ENCODE assay signal across 10 cellular contexts in the genomic region with DNA sequence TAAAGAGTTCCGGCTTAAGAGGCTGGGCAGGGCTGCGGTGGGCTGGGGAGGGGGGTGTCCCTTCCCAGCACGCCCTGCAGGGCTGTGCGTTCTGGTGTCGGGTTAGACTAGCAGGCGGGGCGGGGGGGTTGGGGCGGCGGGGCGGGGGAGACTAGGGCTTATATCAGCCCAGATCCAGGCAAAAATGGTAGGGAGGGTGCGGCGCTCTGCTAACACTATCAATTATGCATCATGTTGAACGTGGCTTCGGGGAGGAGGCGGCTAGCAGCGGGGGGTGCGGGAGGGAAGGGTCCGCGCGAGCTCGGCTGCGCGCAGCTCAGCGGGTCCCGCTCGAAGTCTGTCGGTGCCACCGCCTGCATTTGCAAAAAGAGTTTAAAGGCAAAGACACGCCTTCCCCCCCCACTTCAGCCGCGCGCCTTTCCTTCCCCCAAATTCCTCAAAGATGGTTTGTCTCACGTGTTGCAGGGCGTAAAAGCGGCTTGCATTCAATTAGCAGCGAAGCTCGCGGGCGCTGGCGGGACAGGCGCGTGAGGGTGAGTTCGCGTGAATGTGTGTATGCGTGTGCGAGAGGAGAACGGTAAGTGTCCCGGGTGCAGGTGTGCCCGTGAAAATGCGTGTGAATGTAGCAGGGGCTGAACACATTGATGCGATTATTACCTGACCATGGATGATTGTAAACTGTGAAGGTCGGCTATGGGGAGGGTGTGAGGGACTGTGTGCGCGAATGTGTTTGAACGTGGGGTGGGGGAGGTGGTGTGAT. TPM values are rescaled to one million over a fixed set of nuclear protein-coding genes. Genes with fewer than 3 reads are reported as not detected.
DNase-seq lines count a peak whose midpoint lies in the region; ATAC-seq and TF ChIP-seq lines count a peak whose summit lies in the region.
"Had no signal": no experiment of that assay in that cellular context is flagged by ENCODE, and none has a peak within 500 bp of the region (broad histone marks: within the 10 kb centered on the region; RNA-seq: fewer than 3 reads in every experiment).

ISLR2 (plus strand) TSS at position 498 of the 760 bp plus-strand sequence. CDS start 2,169 bp downstream, outside the sequence.

- H3K27ac ChIP-seq in gastrocnemius medialis, result peak within 1 kb of the TSS in 3 of 4 donors; percentile 4 to 59 (median 40)

- no peak for TF ChIP-seq POLR2A in gastrocnemius medialis (IDR thresholded peaks at IDR 0.05)

- no peaks in the 10 kb centered on the region for H3K9me3 ChIP-seq in gastrocnemius medialis

- ATAC-seq in gastrocnemius medialis, result no peak
- no peak for ATAC-seq in GM18868 (IDR thresholded peaks at IDR 0.05; ENCODE audit: unreplicated experiment)
- ATAC-seq: left colon had no signal

- peaks cover 0 to 19% of the 10 kb centered on the region in 2 donors for H3K4me1 ChIP-seq in gastrocnemius medialis

- H3K4me3 ChIP-seq in fibroblast of the aortic adventitia (ENCODE audit: low read depth, low read length) (peak within 1 kb of the TSS; percentile 41), gastrocnemius medialis (peak within 1 kb of the TSS; percentile 18 to 52 (median 28))

- DNase-seq in NCI-H187 (lab: John Stamatoyannopoulos, UW), result peak; percentile 28 to 32
- no peak for DNase-seq in NCI-H187 treated with DMSO at 0.1 percent for 48 hours (lab: John Stamatoyannopoulos, UW)
- DNase-seq in SK-N-DZ (ENCODE audit: low spot score), result peak; percentile 54
- DNase-seq in fibroblast of the aortic adventitia (ENCODE audit: low read depth), result peak; percentile 29
- DNase-seq in gastrocnemius medialis, result no peak
- DNase-seq in MV-4-11 (lab: John Stamatoyannopoulos, UW), result no peak
- no peak for DNase-seq in NCI-H1105 treated with DMSO at 0.1 percent for 48 hours (lab: John Stamatoyannopoulos, UW)
- DNase-seq: left colon had no signal

- intact Hi-C loops in gastrocnemius medialis (cut with DNase I; ENCODE audit: low total_unique reads), result no loop called here

- peaks cover 68 to 86% (median 77%) of the 10 kb centered on the region in 3 donors for H3K27me3 ChIP-seq in gastrocnemius medialis

- in situ Hi-C loops in gastrocnemius medialis (cut with MboI; ENCODE audit: low sequenced_read_pairs in 4 of 4), result loop anchor here in 1 of 4 donors (10.0 kb wide), 1 partner anchor 175 kb away; no protein-coding TSS in a partner anchor

- TF ChIP-seq CTCF in fibroblast of the aortic adventitia (IDR thresholded peaks at IDR 0.05; ENCODE audit: insufficient read depth, low read length), result no peak
- TF ChIP-seq CTCF in gastrocnemius medialis (IDR thresholded peaks at IDR 0.05 in 4 of 5, conservative IDR thresholded peaks at IDR 0.05 in 1 of 5), result no peak

- no peaks in the 10 kb centered on the region for H3K36me3 ChIP-seq in gastrocnemius medialis

RNA-seq across cellular contexts. Expression of gene ISLR2, which starts in this region (rescaled TPM):
- 6.1 and 7.2 TPM in 2 replicates for polyA plus RNA-seq in SK-N-DZ (2014; cell fraction: cytosol; rRNA removed)
- 7.4 and 7.8 TPM in 2 replicates for polyA plus RNA-seq in SK-N-DZ (2014; cell fraction: nucleus; rRNA removed)
- total RNA-seq in fibroblast of the aortic adventitia (ENCODE audit: low replicate concordance) (0.36 and 0.90 TPM in 2 replicates), gastrocnemius medialis (1 to 10 TPM in 3 of 4 donors, under 1 TPM in 1; 0.62 to 3.9 (median 2.0) TPM)
- total RNA-seq: T-helper 1 cell treated with Interleukin-12 subunit alpha and Interleukin-12 subunit beta and Interleukin-4 antibody, amounts not matched to agents 30 ng/mL and 1 ng/mL, for 36 hours had no signal

Comparison
In these comparisons a context has a peak if more than half of its experiments do, and no peak if none do; other contexts are left out.
1. DNase-seq: peak in NCI-H187 (2 of 2) and SK-N-DZ (single experiment); none in NCI-H187 treated with DMSO at 0.1 percent for 48 hours (single experiment), gastrocnemius medialis (0 of 2), MV-4-11 (single experiment) and NCI-H1105 treated with DMSO at 0.1 percent for 48 hours (single experiment).
2. Peak in DNase-seq and H3K4me3 ChIP-seq in fibroblast of the aortic adventitia; RNA of the gene not detected or under 1 TPM.